ENCODE assay signal across 8 cellular contexts in genomic region chr22:37676691-37677627, GRCh38. TPM values are rescaled to one million over a fixed set of nuclear protein-coding genes. Genes with fewer than 3 reads are reported as not detected.
DNase-seq lines count a peak whose midpoint lies in the region; ATAC-seq and TF ChIP-seq lines count a peak whose summit lies in the region.

No MANE protein-coding gene starts in this region.

- H3K4me1 ChIP-seq in left lung: peaks cover 17 to 67% of the 10 kb centered on the region in 2 donors

- ATAC-seq in HG02763 (IDR thresholded peaks at IDR 0.05; ENCODE audit: unreplicated experiment): peak; percentile 50
- ATAC-seq in left lung: peak; percentile 72
- no peak for ATAC-seq in HG03095 (IDR thresholded peaks at IDR 0.05; ENCODE audit: unreplicated experiment)

- H3K27ac ChIP-seq in left lung: peak overlapping the region; percentile 90 to 94

- peak overlapping the region; percentile 78 for H3K4me3 ChIP-seq in GM12864 (ENCODE audit: low read depth, low read length)
- H3K4me3 ChIP-seq in left lung: peak overlapping the region; percentile 45 to 77

- DNase-seq in GM12864 (ENCODE audit: low read depth) (peak; percentile 68), NCI-H2227 treated with DMSO at 0.1 percent for 48 hours (lab: John Stamatoyannopoulos, UW) (peak; percentile 63), chondrocyte (ENCODE audit: low spot score) (no peak), left lung (peak; percentile 92 to 96)
- DNase-seq in activated CD4-positive, alpha-beta T cell treated with anti-CD3 and anti-CD28 coated beads for 24 hours (ENCODE audit: low read depth in 2 of 2): peak; percentile 90 to 91
- DNase-seq in stimulated activated CD4-positive, alpha-beta T cell treated with anti-CD3 and anti-CD28 coated beads, Interleukin-2, amount 100 ng/mL, for 24 hours: peak; percentile 93 to 94

- H3K4me3 Mint-ChIP-seq in chondrocyte (ENCODE audit: unreplicated experiment): peak overlapping the region; percentile 77

- H3K36me3 Mint-ChIP-seq in chondrocyte (ENCODE audit: low read depth): peaks cover 12% of the 10 kb centered on the region

- peak overlapping the region; percentile 90 for H3K27ac Mint-ChIP-seq in chondrocyte (ENCODE audit: unreplicated experiment)

- TF ChIP-seq CTCF in GM12864 (IDR thresholded peaks at IDR 0.05; ENCODE audit: low read depth, low read length, missing control alignments) (no peak), chondrocyte (IDR thresholded peaks at IDR 0.05) (no peak), left lung (IDR thresholded peaks at IDR 0.05) (no peak)

- H3K36me3 ChIP-seq in left lung: peaks cover 0 to 26% of the 10 kb centered on the region in 2 donors

- H3K27me3 ChIP-seq in left lung: no peaks in the 10 kb centered on the region

- peaks cover 42% of the 10 kb centered on the region for H3K4me1 Mint-ChIP-seq in chondrocyte (ENCODE audit: low read depth)

- intact Hi-C loops in left lung (cut with DNase I): no loop called here

- H3K9me3 ChIP-seq in left lung: no peaks in the 10 kb centered on the region

- H3K9me3 Mint-ChIP-seq in chondrocyte (ENCODE audit: low read depth): no peaks in the 10 kb centered on the region

- no peaks in the 10 kb centered on the region for H3K27me3 Mint-ChIP-seq in chondrocyte (ENCODE audit: low read depth)

RNA-seq across cellular contexts. Expression of gene LGALS1, which starts 1.5 kb away (rescaled TPM):
- 1,066 to 2,807 TPM (median 2,760 TPM) in 3 replicates for total RNA-seq in chondrocyte
- total RNA-seq in left lung: 100 to 1,000 TPM; 826 to 851 TPM

RNA-seq across cellular contexts. Expression of gene NOL12, which starts 9.2 kb away (rescaled TPM):
- 12.1 to 18.7 TPM (median 12.8 TPM) in 3 replicates for total RNA-seq in chondrocyte
- total RNA-seq in left lung: 10 to 100 TPM; 16.2 to 26.3 TPM

RNA-seq across cellular contexts. Expression of gene PDXP, which starts 18.4 kb away (rescaled TPM):
- 14.8 to 17.2 TPM (median 15.2 TPM) in 3 replicates for total RNA-seq in chondrocyte
- 10 to 100 TPM in 1 of 2 donors, 1 to 10 TPM in 1; 8.3 to 10.1 TPM for total RNA-seq in left lung

RNA-seq across cellular contexts. Expression of gene TRIOBP, which starts 19.9 kb away (rescaled TPM):
- total RNA-seq in chondrocyte (47.9 to 49.8 TPM (median 49.5 TPM) in 3 replicates), left lung (10 to 100 TPM; 70.9 to 84.9 TPM)

RNA-seq across cellular contexts. Expression of gene SH3BP1, which starts 37.5 kb away (rescaled TPM):
- total RNA-seq in chondrocyte: 1.6 to 2.7 TPM (median 2.4 TPM) in 3 replicates
- 10 to 100 TPM; 14.0 to 40.7 TPM for total RNA-seq in left lung
